1 cellular context compared by ENCODE assay signal in the genomic region with DNA sequence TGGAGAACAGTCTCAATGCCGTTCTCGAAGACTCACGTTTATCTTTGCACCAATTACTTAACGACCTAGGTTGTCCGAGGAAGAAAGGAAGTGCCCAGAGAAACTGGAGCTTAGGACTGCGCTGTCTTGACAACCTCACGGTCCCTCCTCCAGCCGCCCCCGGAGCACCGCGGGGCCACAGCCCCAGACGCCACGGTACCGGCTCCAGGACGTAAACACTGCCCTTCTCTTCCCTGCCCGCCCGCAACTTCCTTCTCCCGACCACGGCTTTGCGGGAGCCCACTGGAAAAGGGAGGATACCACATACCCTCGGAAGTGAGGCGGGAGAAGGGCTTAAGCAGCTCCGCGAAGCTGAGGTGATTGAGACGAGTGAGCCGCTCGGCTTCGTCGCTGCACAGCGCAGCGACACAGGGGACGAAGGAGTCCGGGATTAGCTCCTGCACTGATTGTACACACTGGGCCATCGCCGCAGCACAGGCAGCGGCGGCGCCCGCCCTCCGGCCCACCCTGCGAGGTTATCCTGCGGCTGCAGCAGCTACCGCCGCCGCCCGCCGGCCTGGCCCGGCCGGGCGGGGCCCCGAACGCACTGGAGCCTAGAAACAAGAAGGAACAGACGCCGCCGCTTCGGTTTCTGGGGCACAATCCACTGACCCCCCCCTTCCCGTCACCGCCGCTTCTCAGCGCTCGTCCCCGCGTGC.
TF ChIP-seq lines count a peak whose summit lies in the region.

No MANE protein-coding gene starts in this region.

TF ChIP-seq in GM12878, 131 proteins besides CTCF, POLR2A, EP300 and RAD21 (continued from another document):
- TF ChIP-seq JUND (IDR thresholded peaks at IDR 0.05; ENCODE audit: low read depth, low read length) = no peak
- TF ChIP-seq JUNB (IDR thresholded peaks at IDR 0.05) = no peak
- peak; percentile 52 for TF ChIP-seq NKRF (conservative IDR thresholded peaks at IDR 0.05)
- TF ChIP-seq NBN (IDR thresholded peaks at IDR 0.05) = no peak
- TF ChIP-seq, protein P1, sequence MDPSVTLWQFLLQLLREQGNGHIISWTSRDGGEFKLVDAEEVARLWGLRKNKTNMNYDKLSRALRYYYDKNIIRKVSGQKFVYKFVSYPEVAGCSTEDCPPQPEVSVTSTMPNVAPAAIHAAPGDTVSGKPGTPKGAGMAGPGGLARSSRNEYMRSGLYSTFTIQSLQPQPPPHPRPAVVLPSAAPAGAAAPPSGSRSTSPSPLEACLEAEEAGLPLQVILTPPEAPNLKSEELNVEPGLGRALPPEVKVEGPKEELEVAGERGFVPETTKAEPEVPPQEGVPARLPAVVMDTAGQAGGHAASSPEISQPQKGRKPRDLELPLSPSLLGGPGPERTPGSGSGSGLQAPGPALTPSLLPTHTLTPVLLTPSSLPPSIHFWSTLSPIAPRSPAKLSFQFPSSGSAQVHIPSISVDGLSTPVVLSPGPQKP (IDR thresholded peaks at IDR 0.05; ENCODE audit: low read depth, low read length) = no peak
- TF ChIP-seq CREB1 (IDR thresholded peaks at IDR 0.05; ENCODE audit: low read depth) = no peak
- TF ChIP-seq MLLT1 (IDR thresholded peaks at IDR 0.05) = no peak
